In genomic region chr1:201916649-201917249, GRCh38 we compare ENCODE assay signal across 1 cellular context.
TF ChIP-seq lines count a peak whose summit lies in the region.

No MANE protein-coding gene starts in this region.

TF ChIP-seq in K562, 482 proteins besides CTCF, POLR2A, EP300 and RAD21 (continued from another document and continues in another):
- TF ChIP-seq ZMIZ1 (IDR thresholded peaks at IDR 0.05; ENCODE audit: low read depth in 2 of 2, low read length in 2 of 2) = no peak
- no peak for TF ChIP-seq KLF13 (tag; IDR thresholded peaks at IDR 0.05; ENCODE audit: borderline replicate concordance, low read depth)
- TF ChIP-seq STAT6 (CRISPR knock-in tag; IDR thresholded peaks at IDR 0.05) = no peak
- TF ChIP-seq IRF9 (tag; IDR thresholded peaks at IDR 0.05) = no peak
- no peak for TF ChIP-seq U2AF1 (optimal IDR thresholded peaks at IDR 0.05; ENCODE audit: low read depth, low read length)
- peak; percentile 70 to 71 for TF ChIP-seq FOXK2 (conservative IDR thresholded peaks at IDR 0.05 in 1 of 2, IDR thresholded peaks at IDR 0.05 in 1 of 2; ENCODE audit: low read depth in 2 of 2)
- no peak for TF ChIP-seq KAT8 (IDR thresholded peaks at IDR 0.05; ENCODE audit: low read depth)
- TF ChIP-seq ZFP1 (CRISPR knock-in tag; IDR thresholded peaks at IDR 0.05) = no peak
- TF ChIP-seq ZNF175 (CRISPR knock-in tag; IDR thresholded peaks at IDR 0.05; ENCODE audit: low read depth) = peak; percentile 79; the same call in 1 of the 2 replicates
- TF ChIP-seq HMG20B (CRISPR knock-in tag; IDR thresholded peaks at IDR 0.05) = no peak
- TF ChIP-seq ZNF311 (CRISPR knock-in tag; IDR thresholded peaks at IDR 0.05) = no peak
- TF ChIP-seq CEBPG (CRISPR knock-in tag; IDR thresholded peaks at IDR 0.05) = 0 out of 2 replicates have a peak, but pooled peaks have one; percentile 26
- TF ChIP-seq CEBPG (tag; conservative IDR thresholded peaks at IDR 0.05 in 1 of 2, IDR thresholded peaks at IDR 0.05 in 1 of 2) = peak; percentile 64 to 66; a peak in 3 of 4 replicates
- no peak for TF ChIP-seq PREB (CRISPR knock-in tag; IDR thresholded peaks at IDR 0.05)
- TF ChIP-seq CTBP1 (IDR thresholded peaks at IDR 0.05; ENCODE audit: borderline replicate concordance) = peak; percentile 55; the same call in 1 of the 2 replicates
- no peak for TF ChIP-seq ZNF408 (CRISPR knock-in tag; IDR thresholded peaks at IDR 0.05; ENCODE audit: low read depth)
- no peak for TF ChIP-seq LEF1 (IDR thresholded peaks at IDR 0.05)
- no peak for TF ChIP-seq ARID2 (IDR thresholded peaks at IDR 0.05)
- no peak for TF ChIP-seq NFE2L1 (tag; IDR thresholded peaks at IDR 0.05; ENCODE audit: borderline replicate concordance, low read depth)
- no peak for TF ChIP-seq RFX5 (IDR thresholded peaks at IDR 0.05; ENCODE audit: low read depth, low read length)
- no peak for TF ChIP-seq PHF21A (IDR thresholded peaks at IDR 0.05; ENCODE audit: borderline replicate concordance, low read depth)
- TF ChIP-seq CBX2 (IDR thresholded peaks at IDR 0.05; ENCODE audit: insufficient read depth, low read length, poor library complexity, severe bottlenecking) = no peak
- no peak for TF ChIP-seq BRCA1 (IDR thresholded peaks at IDR 0.05)
- TF ChIP-seq BRCA1 (CRISPR knock-in tag; IDR thresholded peaks at IDR 0.05) = no peak
- no peak for TF ChIP-seq ZNF668 (CRISPR knock-in tag; IDR thresholded peaks at IDR 0.05)
- no peak for TF ChIP-seq ZBTB34 (CRISPR knock-in tag; IDR thresholded peaks at IDR 0.05)
- no peak for TF ChIP-seq E2F6 (IDR thresholded peaks at IDR 0.05; ENCODE audit: borderline replicate concordance in 1 of 2, extremely low read depth in 1 of 2, insufficient read depth in 1 of 2, insufficient read length in 1 of 2, low read depth in 1 of 2, low read length in 1 of 2, poor library complexity in 1 of 2, severe bottlenecking in 1 of 2)
- TF ChIP-seq EWSR1 (IDR thresholded peaks at IDR 0.05; ENCODE audit: borderline replicate concordance, low read depth, partially characterized antibody) = no peak
- TF ChIP-seq ZNF584 (CRISPR knock-in tag; IDR thresholded peaks at IDR 0.05; ENCODE audit: low read depth) = no peak
- no peak for TF ChIP-seq CREB1 (IDR thresholded peaks at IDR 0.05)
- no peak for TF ChIP-seq CREB1 (CRISPR knock-in tag; IDR thresholded peaks at IDR 0.05)
- no peak for TF ChIP-seq KDM2B (CRISPR knock-in tag; IDR thresholded peaks at IDR 0.05)
- no peak for TF ChIP-seq ATF2 (CRISPR knock-in tag; IDR thresholded peaks at IDR 0.05)
- TF ChIP-seq STAT5A (IDR thresholded peaks at IDR 0.05; ENCODE audit: borderline replicate concordance, low read length) = no peak
- no peak for TF ChIP-seq CHCHD3 (CRISPR knock-in tag; IDR thresholded peaks at IDR 0.05)
- TF ChIP-seq ZNF79 (CRISPR knock-in tag; IDR thresholded peaks at IDR 0.05; ENCODE audit: low read depth) = no peak
- TF ChIP-seq THAP12 (CRISPR knock-in tag; IDR thresholded peaks at IDR 0.05) = no peak
- no peak for TF ChIP-seq ZHX1 (conservative IDR thresholded peaks at IDR 0.05; ENCODE audit: low read length)
- TF ChIP-seq TBL1XR1 (IDR thresholded peaks at IDR 0.05; ENCODE audit: low read length in 2 of 2) = no peak
- no peak for TF ChIP-seq PCBP2 (IDR thresholded peaks at IDR 0.05; ENCODE audit: low read depth, low read length, poor library complexity, severe bottlenecking)
- TF ChIP-seq MXD1 (CRISPR knock-in tag; IDR thresholded peaks at IDR 0.05; ENCODE audit: borderline replicate concordance, poor library complexity, severe bottlenecking) = no peak
- no peak for TF ChIP-seq CREB3 (tag; conservative IDR thresholded peaks at IDR 0.05; ENCODE audit: low read depth)
- TF ChIP-seq FOXA3 (CRISPR knock-in tag; conservative IDR thresholded peaks at IDR 0.05 in 1 of 2, IDR thresholded peaks at IDR 0.05 in 1 of 2) = no peak
- TF ChIP-seq RBM25 (IDR thresholded peaks at IDR 0.05; ENCODE audit: low read depth, low read length, severe bottlenecking) = no peak
- no peak for TF ChIP-seq OTX1 (CRISPR knock-in tag; IDR thresholded peaks at IDR 0.05)
